In the genomic region with DNA sequence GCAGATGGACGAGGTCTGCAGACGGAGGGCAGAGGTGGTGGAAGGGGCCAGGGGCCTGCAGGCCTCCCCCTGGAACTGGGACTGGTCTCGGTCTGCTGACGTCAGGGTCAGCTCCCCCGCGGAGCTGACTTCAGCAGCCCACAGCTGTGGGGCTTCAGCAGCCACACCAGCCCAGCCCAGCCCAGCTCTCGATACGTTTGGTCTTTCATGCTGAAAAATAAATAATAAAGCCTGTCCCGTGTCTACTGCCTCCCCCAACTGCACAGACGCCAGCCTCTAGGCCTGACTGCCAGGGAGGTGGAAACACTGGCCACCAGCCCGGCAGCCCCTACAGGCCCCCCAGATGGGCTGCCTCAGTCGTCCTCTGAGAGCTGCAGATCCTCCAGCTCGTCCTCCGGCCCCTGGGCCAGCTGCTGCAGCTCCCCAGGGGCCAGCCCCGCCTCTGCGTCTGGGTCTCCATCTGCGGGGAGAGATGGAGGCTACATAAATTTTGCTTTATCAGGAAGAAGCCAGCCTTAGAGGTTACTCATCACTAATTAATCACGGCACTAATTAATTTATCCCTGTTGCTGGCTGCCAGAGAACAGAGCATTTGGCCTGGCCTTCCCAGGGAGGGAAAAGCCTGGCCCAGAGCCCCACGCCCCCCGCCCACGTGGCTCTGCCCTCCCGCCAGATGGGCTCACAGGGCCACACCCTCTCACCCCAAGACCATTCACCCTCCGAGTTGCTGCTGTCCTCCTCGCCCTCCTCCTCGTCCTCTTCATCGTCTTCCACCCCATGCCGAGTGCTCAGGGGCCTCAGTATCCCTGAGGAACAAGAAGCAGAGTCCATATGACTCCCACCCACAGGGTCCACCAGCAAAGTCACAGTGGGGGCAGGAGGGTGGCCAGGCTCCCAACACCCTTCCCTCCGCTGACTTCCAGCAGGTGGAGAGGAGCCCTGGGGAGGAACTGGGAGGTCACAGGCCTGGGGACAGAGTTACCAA, we compare ENCODE assay signal across 1 cellular context.
TF ChIP-seq lines count a peak whose summit lies in the region.

No MANE protein-coding gene starts in this region.

TF ChIP-seq in K562, 482 proteins besides CTCF, POLR2A, EP300 and RAD21 (continued from another document):
- no peak for TF ChIP-seq KLF1 (tag; IDR thresholded peaks at IDR 0.05)
- no peak for TF ChIP-seq ARNT (IDR thresholded peaks at IDR 0.05)
- no peak for TF ChIP-seq TRIM28 (IDR thresholded peaks at IDR 0.05)
- TF ChIP-seq OTX1 (CRISPR knock-in tag; IDR thresholded peaks at IDR 0.05), result no peak
- TF ChIP-seq POLR2G (IDR thresholded peaks at IDR 0.05; ENCODE audit: low read depth, low read length), result peak; percentile 8
- TF ChIP-seq CBFA2T3 (IDR thresholded peaks at IDR 0.05), result 0 out of 2 replicates have a peak, but pooled peaks have one; percentile 40
TF ChIP-seq in K562: peak in this region for 13.
